Comparison of ENCODE assay signal across 3 cellular contexts in the genomic region with DNA sequence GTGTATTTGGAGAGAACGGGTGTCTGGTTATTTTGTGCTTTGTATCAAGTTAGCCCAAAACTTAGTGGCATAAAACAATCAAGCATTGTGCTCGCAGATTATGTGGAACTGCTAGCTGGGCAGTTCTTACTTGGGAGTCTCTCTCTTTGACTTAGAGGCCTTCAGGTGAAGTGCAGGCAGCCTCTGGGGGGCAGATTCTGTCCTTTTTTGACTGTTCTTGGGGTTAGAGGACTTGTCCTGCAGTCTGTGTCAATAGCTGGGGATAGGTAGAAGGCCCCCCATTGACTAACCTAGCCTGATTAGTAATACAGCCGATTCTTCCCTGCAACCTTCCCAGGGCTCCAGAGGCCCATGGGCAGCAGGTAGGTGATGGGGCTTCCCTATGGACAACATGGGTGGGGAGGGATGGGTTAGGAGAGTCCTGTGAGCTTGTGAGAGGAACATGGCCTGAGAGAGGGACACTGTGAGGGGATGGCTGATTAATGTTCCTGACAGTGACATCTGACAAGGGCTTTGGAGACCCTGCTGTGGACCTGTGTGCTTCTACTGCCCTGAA.
TF ChIP-seq lines count a peak whose summit lies in the region.

No MANE protein-coding gene starts in this region.

TF ChIP-seq in GM23338, 12 proteins besides CTCF, POLR2A, EP300 and RAD21 (continues in another document):
- TF ChIP-seq EZH2 (IDR thresholded peaks at IDR 0.05; ENCODE audit: low read depth, unreplicated experiment) (no peak), STAT1 (IDR thresholded peaks at IDR 0.05; ENCODE audit: unreplicated experiment) (no peak), NANOG (IDR thresholded peaks at IDR 0.05; ENCODE audit: borderline replicate concordance) (no peak), JUNB (IDR thresholded peaks at IDR 0.05; ENCODE audit: unreplicated experiment) (no peak), CREB1 (CRISPR knock-in tag; IDR thresholded peaks at IDR 0.05; ENCODE audit: low read depth) (no peak)
- TF ChIP-seq, protein P1, sequence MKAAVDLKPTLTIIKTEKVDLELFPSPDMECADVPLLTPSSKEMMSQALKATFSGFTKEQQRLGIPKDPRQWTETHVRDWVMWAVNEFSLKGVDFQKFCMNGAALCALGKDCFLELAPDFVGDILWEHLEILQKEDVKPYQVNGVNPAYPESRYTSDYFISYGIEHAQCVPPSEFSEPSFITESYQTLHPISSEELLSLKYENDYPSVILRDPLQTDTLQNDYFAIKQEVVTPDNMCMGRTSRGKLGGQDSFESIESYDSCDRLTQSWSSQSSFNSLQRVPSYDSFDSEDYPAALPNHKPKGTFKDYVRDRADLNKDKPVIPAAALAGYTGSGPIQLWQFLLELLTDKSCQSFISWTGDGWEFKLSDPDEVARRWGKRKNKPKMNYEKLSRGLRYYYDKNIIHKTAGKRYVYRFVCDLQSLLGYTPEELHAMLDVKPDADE (IDR thresholded peaks at IDR 0.05), result no peak

TF ChIP-seq in Ishikawa, 13 proteins besides CTCF, POLR2A, EP300 and RAD21:
- no peak for TF ChIP-seq FOXM1 (IDR thresholded peaks at IDR 0.05; ENCODE audit: borderline replicate concordance, low read depth)
- TF ChIP-seq, protein P2, sequence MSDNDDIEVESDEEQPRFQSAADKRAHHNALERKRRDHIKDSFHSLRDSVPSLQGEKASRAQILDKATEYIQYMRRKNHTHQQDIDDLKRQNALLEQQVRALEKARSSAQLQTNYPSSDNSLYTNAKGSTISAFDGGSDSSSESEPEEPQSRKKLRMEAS (IDR thresholded peaks at IDR 0.05), result no peak

TF ChIP-seq in H1, 55 proteins besides CTCF, POLR2A, EP300 and RAD21:
- TF ChIP-seq NANOG (IDR thresholded peaks at IDR 0.05; ENCODE audit: insufficient read depth, low read depth, low read length, poor library complexity, severe bottlenecking) (no peak), ASH2L (IDR thresholded peaks at IDR 0.05; ENCODE audit: low read length) (no peak), TBP (IDR thresholded peaks at IDR 0.05; ENCODE audit: low read depth, low read length) (no peak), GABPA (IDR thresholded peaks at IDR 0.05; ENCODE audit: borderline replicate concordance, insufficient read depth, low read length) (no peak), SP2 (IDR thresholded peaks at IDR 0.05; ENCODE audit: low read length) (no peak), GTF2F1 (IDR thresholded peaks at IDR 0.05; ENCODE audit: borderline replicate concordance, low read depth, low read length) (no peak)
